1 cellular context compared by ENCODE assay signal in genomic region chr5:180201051-180201987, GRCh38.
TF ChIP-seq lines count a peak whose summit lies in the region.

No MANE protein-coding gene starts in this region.

TF ChIP-seq in K562, 482 proteins besides CTCF, POLR2A, EP300 and RAD21 (continued from another document):
- no peak for TF ChIP-seq SNAPC5 (CRISPR knock-in tag; IDR thresholded peaks at IDR 0.05)
